Comparison of ENCODE assay signal across 8 cellular contexts in the genomic region with DNA sequence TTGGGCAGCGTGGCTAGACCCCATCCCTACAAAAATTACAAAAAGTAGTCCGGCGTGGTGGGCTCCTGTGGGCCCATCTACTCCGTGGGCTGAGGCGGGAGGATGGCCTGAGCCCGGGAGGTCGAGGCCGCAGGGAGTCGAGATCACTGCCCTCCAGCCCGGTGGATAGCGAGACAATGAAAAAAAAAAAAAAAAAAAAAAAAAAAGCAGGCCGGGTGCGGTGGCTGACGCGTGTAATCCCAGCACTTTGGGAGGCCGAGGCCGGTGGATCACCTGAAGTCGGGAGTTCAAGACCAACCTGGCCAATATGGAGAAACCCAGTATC.
DNase-seq lines count a peak whose midpoint lies in the region; ATAC-seq and TF ChIP-seq lines count a peak whose summit lies in the region.

No MANE protein-coding gene starts in this region.

- no peaks in the 10 kb centered on the region for H3K9me3 ChIP-seq in MG63
- no peaks in the 10 kb centered on the region for H3K9me3 ChIP-seq in neural cell (ENCODE audit: low read length)

- ATAC-seq in effector memory CD8-positive, alpha-beta T cell (replicated peaks): no peak
- no peak for ATAC-seq in HG02642 (IDR thresholded peaks at IDR 0.05; ENCODE audit: poor library complexity, unreplicated experiment)
- no peak for ATAC-seq in sciatic nerve

- peak overlapping the region; percentile 77 for H3K27ac ChIP-seq in C4-2B
- H3K27ac ChIP-seq in neural cell (ENCODE audit: low read length): no peak overlapping the region

- H3K4me1 Mint-ChIP-seq in effector memory CD8-positive, alpha-beta T cell (ENCODE audit: low read depth in 2 of 2): peaks cover 13 to 16% of the 10 kb centered on the region in 2 donors

- H3K27me3 ChIP-seq in MG63 (no peaks in the 10 kb centered on the region), neural cell (ENCODE audit: insufficient read depth, low read depth, low read length) (peaks cover 2% of the 10 kb centered on the region)

- no peaks in the 10 kb centered on the region for H3K9me2 ChIP-seq in neural cell (ENCODE audit: insufficient read depth, low read length)

- DNase-seq in MG63 (no peak), sciatic nerve (ENCODE audit: low spot score) (no peak), SW480 (ENCODE audit: low spot score) (no peak)
- no peak for DNase-seq in effector memory CD8-positive, alpha-beta T cell
- DNase-seq in stimulated activated CD4-positive, alpha-beta T cell treated with anti-CD3 and anti-CD28 coated beads, Interleukin-15, amount 100 ng/mL, for 24 hours: no peak

- H3K4me3 Mint-ChIP-seq in effector memory CD8-positive, alpha-beta T cell: peak overlapping the region; percentile 95 to 96

- H3K36me3 ChIP-seq in MG63 (peaks cover 15% of the 10 kb centered on the region), neural cell (ENCODE audit: insufficient read depth, low read length) (no peaks in the 10 kb centered on the region)

- peak overlapping the region; percentile 48 for H3K4me2 ChIP-seq in neural cell (ENCODE audit: low read length)

- H3K4me3 ChIP-seq in MG63: peak overlapping the region; percentile 80
- peak overlapping the region; percentile 70 for H3K4me3 ChIP-seq in neural cell (ENCODE audit: low read length)

- H3K27ac Mint-ChIP-seq in effector memory CD8-positive, alpha-beta T cell: peak overlapping the region; percentile 91 to 96

- no peak for TF ChIP-seq CTCF in C4-2B (conservative IDR thresholded peaks at IDR 0.05)
- no peak for TF ChIP-seq CTCF in neural cell (IDR thresholded peaks at IDR 0.05; ENCODE audit: poor library complexity, severe bottlenecking)

- H3K9me3 Mint-ChIP-seq in effector memory CD8-positive, alpha-beta T cell: no peaks in the 10 kb centered on the region

- H3K79me2 ChIP-seq in neural cell (replicated peaks; ENCODE audit: insufficient read depth, low read length): no peaks in the 10 kb centered on the region

- peak overlapping the region; percentile 65 for H3K9ac ChIP-seq in neural cell (ENCODE audit: low read length)

- H4K20me1 ChIP-seq in neural cell (ENCODE audit: insufficient read depth): no peaks in the 10 kb centered on the region

- no peaks in the 10 kb centered on the region for H3K27me3 Mint-ChIP-seq in effector memory CD8-positive, alpha-beta T cell

- peaks cover 9% of the 10 kb centered on the region for H3K36me3 Mint-ChIP-seq in effector memory CD8-positive, alpha-beta T cell (ENCODE audit: insufficient read depth)

- intact Hi-C loops in sciatic nerve (cut with DNase I): no loop called here

- peak overlapping the region; percentile 51 for H2AFZ ChIP-seq in neural cell (ENCODE audit: low read depth, low read length)

- no peak for TF ChIP-seq RAD21 in neural cell (conservative IDR thresholded peaks at IDR 0.05)

- no peaks in the 10 kb centered on the region for H3F3A ChIP-seq in neural cell (ENCODE audit: insufficient read depth, low read length, poor library complexity, severe bottlenecking)

- no peak for TF ChIP-seq EP300 in neural cell (conservative IDR thresholded peaks at IDR 0.05; ENCODE audit: poor library complexity, severe bottlenecking)

TF ChIP-seq in neural cell, 6 proteins besides CTCF, POLR2A, EP300 and RAD21:
- TF ChIP-seq TAF1 (IDR thresholded peaks at IDR 0.05; ENCODE audit: low read depth) (no peak), POLR2AphosphoS5 (IDR thresholded peaks at IDR 0.05) (no peak), EZH2 (IDR thresholded peaks at IDR 0.05; ENCODE audit: borderline replicate concordance, insufficient read depth, low read length, poor library complexity, severe bottlenecking) (no peak), MXI1 (conservative IDR thresholded peaks at IDR 0.05; ENCODE audit: poor library complexity, severe bottlenecking) (no peak), SMC3 (conservative IDR thresholded peaks at IDR 0.05; ENCODE audit: poor library complexity) (no peak)
- TF ChIP-seq, protein P1, sequence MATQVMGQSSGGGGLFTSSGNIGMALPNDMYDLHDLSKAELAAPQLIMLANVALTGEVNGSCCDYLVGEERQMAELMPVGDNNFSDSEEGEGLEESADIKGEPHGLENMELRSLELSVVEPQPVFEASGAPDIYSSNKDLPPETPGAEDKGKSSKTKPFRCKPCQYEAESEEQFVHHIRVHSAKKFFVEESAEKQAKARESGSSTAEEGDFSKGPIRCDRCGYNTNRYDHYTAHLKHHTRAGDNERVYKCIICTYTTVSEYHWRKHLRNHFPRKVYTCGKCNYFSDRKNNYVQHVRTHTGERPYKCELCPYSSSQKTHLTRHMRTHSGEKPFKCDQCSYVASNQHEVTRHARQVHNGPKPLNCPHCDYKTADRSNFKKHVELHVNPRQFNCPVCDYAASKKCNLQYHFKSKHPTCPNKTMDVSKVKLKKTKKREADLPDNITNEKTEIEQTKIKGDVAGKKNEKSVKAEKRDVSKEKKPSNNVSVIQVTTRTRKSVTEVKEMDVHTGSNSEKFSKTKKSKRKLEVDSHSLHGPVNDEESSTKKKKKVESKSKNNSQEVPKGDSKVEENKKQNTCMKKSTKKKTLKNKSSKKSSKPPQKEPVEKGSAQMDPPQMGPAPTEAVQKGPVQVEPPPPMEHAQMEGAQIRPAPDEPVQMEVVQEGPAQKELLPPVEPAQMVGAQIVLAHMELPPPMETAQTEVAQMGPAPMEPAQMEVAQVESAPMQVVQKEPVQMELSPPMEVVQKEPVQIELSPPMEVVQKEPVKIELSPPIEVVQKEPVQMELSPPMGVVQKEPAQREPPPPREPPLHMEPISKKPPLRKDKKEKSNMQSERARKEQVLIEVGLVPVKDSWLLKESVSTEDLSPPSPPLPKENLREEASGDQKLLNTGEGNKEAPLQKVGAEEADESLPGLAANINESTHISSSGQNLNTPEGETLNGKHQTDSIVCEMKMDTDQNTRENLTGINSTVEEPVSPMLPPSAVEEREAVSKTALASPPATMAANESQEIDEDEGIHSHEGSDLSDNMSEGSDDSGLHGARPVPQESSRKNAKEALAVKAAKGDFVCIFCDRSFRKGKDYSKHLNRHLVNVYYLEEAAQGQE (IDR thresholded peaks at IDR 0.05; ENCODE audit: borderline replicate concordance): no peak
